1 cellular context compared by ENCODE assay signal in the genomic region with DNA sequence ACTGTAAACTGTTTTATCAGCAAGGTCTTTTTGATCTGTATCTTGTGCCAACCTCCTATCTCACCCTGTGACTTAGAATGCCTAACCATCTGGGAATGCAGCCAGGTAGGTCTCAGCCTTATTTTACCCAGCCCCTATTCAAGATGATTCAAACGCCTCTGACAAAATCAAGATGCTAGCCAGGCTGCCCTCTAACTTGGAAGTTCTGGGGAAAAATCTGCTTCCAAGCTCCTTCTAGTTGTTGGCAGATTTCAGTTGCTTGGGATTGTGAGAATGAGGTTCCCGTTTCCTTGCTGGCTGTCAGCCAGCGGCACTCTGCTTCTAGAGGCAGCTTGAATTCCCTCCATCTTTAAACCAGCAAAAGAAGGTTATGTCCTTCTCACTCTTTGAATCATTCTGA.
TF ChIP-seq lines count a peak whose summit lies in the region.

No MANE protein-coding gene starts in this region.

TF ChIP-seq in H1, 55 proteins besides CTCF, POLR2A, EP300 and RAD21:
- TF ChIP-seq SP1 (IDR thresholded peaks at IDR 0.05; ENCODE audit: low read depth, low read length) (no peak), HDAC2 (IDR thresholded peaks at IDR 0.05; ENCODE audit: borderline replicate concordance in 1 of 2, low read depth in 2 of 2, low read length in 2 of 2) (no peak), CBX5 (IDR thresholded peaks at IDR 0.05; ENCODE audit: low read depth, low read length) (no peak), JUND (IDR thresholded peaks at IDR 0.05; ENCODE audit: low read length) (no peak), TAF1 (IDR thresholded peaks at IDR 0.05; ENCODE audit: low read depth, low read length) (no peak), RBBP5 (IDR thresholded peaks at IDR 0.05; ENCODE audit: borderline replicate concordance, low read depth, low read length) (no peak), ATF2 (IDR thresholded peaks at IDR 0.05; ENCODE audit: low read length) (no peak), CHD1 (IDR thresholded peaks at IDR 0.05; ENCODE audit: low read depth, low read length) (no peak), SRF (IDR thresholded peaks at IDR 0.05; ENCODE audit: low read depth, low read length) (no peak), GTF2F1 (IDR thresholded peaks at IDR 0.05; ENCODE audit: borderline replicate concordance, low read depth, low read length) (no peak), CTBP2 (IDR thresholded peaks at IDR 0.05; ENCODE audit: borderline replicate concordance, insufficient read depth, insufficient read length, low read length) (no peak), TAF7 (optimal IDR thresholded peaks at IDR 0.05; ENCODE audit: borderline replicate concordance, low read depth, low read length) (no peak)
